Comparison of ENCODE assay signal across 8 cellular contexts in genomic region chr2:218659258-218659987, GRCh38. TPM values are rescaled to one million over a fixed set of nuclear protein-coding genes. Genes with fewer than 3 reads are reported as not detected.
DNase-seq lines count a peak whose midpoint lies in the region; ATAC-seq, FAIRE-seq and TF ChIP-seq lines count a peak whose summit lies in the region.

TSS of gene BCS1L (plus strand) at chr2:218659683. CDS start at chr2:218660988, 1,305 bp downstream.
TSS of gene ZNF142 (minus strand) at chr2:218659623. CDS start at chr2:218656429, 3,194 bp downstream.

- no peaks in the 10 kb centered on the region for H3K9me3 ChIP-seq in keratinocyte (ENCODE audit: control insufficient read depth, low read depth, low read length)

- H4K20me1 ChIP-seq in keratinocyte (ENCODE audit: control insufficient read depth, extremely low read depth, insufficient read depth, low read length) = peaks cover 2% of the 10 kb centered on the region

- peak within 1 kb of the TSS; percentile 81 for H3K9ac ChIP-seq in keratinocyte (ENCODE audit: control insufficient read depth, extremely low read depth, insufficient read depth, low read length)

- peak within 1 kb of the TSS; percentile 92 for H3K4me2 ChIP-seq in keratinocyte (ENCODE audit: control insufficient read depth, extremely low read depth, insufficient read depth, low read depth, low read length)

- H3K4me3 ChIP-seq in AG10803 (ENCODE audit: low read length) = peak within 1 kb of the TSS; percentile 89
- H3K4me3 ChIP-seq in keratinocyte (ENCODE audit: control insufficient read depth in 2 of 3, extremely low read depth in 1 of 3, insufficient read depth in 2 of 3, low read depth in 1 of 3, low read length in 3 of 3) = peak within 1 kb of the TSS; percentile 79 to 95 (median 93)

- FAIRE-seq in keratinocyte (lab: Jason Lieb, UNC) = peak; percentile 73

- no peaks in the 10 kb centered on the region for H3K27me3 ChIP-seq in keratinocyte (ENCODE audit: control insufficient read depth, extremely low read depth, insufficient read depth, low read length)

- peaks cover 36 to 38% of the 10 kb centered on the region in 2 experiments for H3K36me3 ChIP-seq in keratinocyte (ENCODE audit: control insufficient read depth in 2 of 2, extremely low read depth in 1 of 2, insufficient read depth in 2 of 2, low read length in 2 of 2)

- no peaks in the 10 kb centered on the region for H3K9me1 ChIP-seq in keratinocyte (ENCODE audit: control insufficient read depth, extremely low read depth, insufficient read depth, low read length)

- peak within 1 kb of the TSS; percentile 72 for H2AFZ ChIP-seq in keratinocyte (ENCODE audit: control insufficient read depth, low read length)

- peak; percentile 96 for ATAC-seq in GM19043 (IDR thresholded peaks at IDR 0.05; ENCODE audit: low read depth, unreplicated experiment)
- peak; percentile 76 for ATAC-seq in HG03378 (IDR thresholded peaks at IDR 0.05; ENCODE audit: unreplicated experiment)
- ATAC-seq in activated CD4-positive, CD25-positive, alpha-beta regulatory T cell treated with anti-CD3 and anti-CD28 coated beads, Interleukin-2, amount 50 U/mL, for 24 hours = peak; percentile 98

- no peak for TF ChIP-seq CTCF in AG10803 (conservative IDR thresholded peaks at IDR 0.05; ENCODE audit: low read length)
- TF ChIP-seq CTCF in keratinocyte (optimal IDR thresholded peaks at IDR 0.05 in 1 of 3, IDR thresholded peaks at IDR 0.05 in 1 of 3, conservative IDR thresholded peaks at IDR 0.05 in 1 of 3; ENCODE audit: extremely low read depth in 1 of 3, insufficient read depth in 2 of 3, low read length in 3 of 3) = no peak

- dilution Hi-C loops in keratinocyte (cut with MboI; ENCODE audit: extremely low pct_ligation_motif_present, low sequenced_read_pairs) = no loop called here

- H3K4me1 ChIP-seq in keratinocyte (ENCODE audit: control insufficient read depth, extremely low read depth, insufficient read depth, low read length) = peaks cover 11% of the 10 kb centered on the region

- DNase-seq in AG10803 (ENCODE audit: low read depth) = peak; percentile 72
- peak; percentile 86 for DNase-seq in NCI-H460 (ENCODE audit: extremely low read depth, low read depth)
- peak; percentile 70 to 90 for DNase-seq in cerebellar nuclear complex (lab: John Stamatoyannopoulos, UW)
- DNase-seq in keratinocyte (ENCODE audit: low read depth, low spot score) = no peak
- DNase-seq in stimulated activated CD4-positive, alpha-beta T cell treated with anti-CD3 and anti-CD28 coated beads, Interleukin-12 subunit alpha, Interleukin-12 subunit beta, amount 100 ng/mL, for 48 hours (ENCODE audit: low read depth in 2 of 3, low spot score in 1 of 3) = peak; percentile 92 to 94 (median 94)

- peaks cover 47% of the 10 kb centered on the region for H3K79me2 ChIP-seq in keratinocyte (ENCODE audit: control insufficient read depth, insufficient read depth, low read length)

- H3K27ac ChIP-seq in keratinocyte (ENCODE audit: control insufficient read depth, insufficient read depth, low read length) = peak within 1 kb of the TSS; percentile 66

RNA-seq across cellular contexts. Expression of gene BCS1L, which starts in this region (rescaled TPM):
- total RNA-seq in NCI-H460 (2014; rRNA removed; shearing (Covaris generic)) = 32.1 and 40.2 TPM in 2 replicates
- polyA plus RNA-seq in NCI-H460 (2014; cell fraction: nucleus; rRNA removed) = 89.0 and 113 TPM in 2 replicates
- 56.6 to 62.3 TPM (median 57.7 TPM) in 3 replicates for polyA plus RNA-seq in keratinocyte
- 27.3 TPM for polyA plus RNA-seq in keratinocyte (2011; ENCODE audit: low read depth)
- 33.0 and 38.4 TPM in 2 replicates for polyA plus RNA-seq in keratinocyte (2011; cell fraction: cytosol; rRNA removed)
- polyA plus RNA-seq in keratinocyte (2011; cell fraction: nucleus; rRNA removed) = 152 and 155 TPM in 2 replicates
- 45.5 and 50.2 TPM in 2 replicates for polyA plus RNA-seq in keratinocyte (2012; ENCODE audit: low replicate concordance)
- polyA minus RNA-seq in keratinocyte = 42.6 to 53.7 TPM (median 50.7 TPM) in 3 replicates
- 29.5 TPM for polyA minus RNA-seq in keratinocyte (2011; cell fraction: cytosol; rRNA and poly(A)+ RNA removed)
- 22.4 and 28.2 TPM in 2 replicates for polyA minus RNA-seq in keratinocyte (2011; cell fraction: nucleus; rRNA and poly(A)+ RNA removed)

RNA-seq across cellular contexts. Expression of gene ZNF142, which starts in this region (rescaled TPM):
- 15.7 and 17.5 TPM in 2 replicates for total RNA-seq in NCI-H460 (2014; rRNA removed; shearing (Covaris generic))
- 18.3 and 19.9 TPM in 2 replicates for polyA plus RNA-seq in NCI-H460 (2014; cell fraction: nucleus; rRNA removed)
- polyA plus RNA-seq in keratinocyte = 4.3 to 11.9 TPM (median 4.5 TPM) in 3 replicates
- 2.7 TPM for polyA plus RNA-seq in keratinocyte (2011; ENCODE audit: low read depth)
- polyA plus RNA-seq in keratinocyte (2011; cell fraction: cytosol; rRNA removed) = 6.9 and 7.2 TPM in 2 replicates
- polyA plus RNA-seq in keratinocyte (2011; cell fraction: nucleus; rRNA removed) = 23.4 and 32.2 TPM in 2 replicates
- polyA plus RNA-seq in keratinocyte (2012; ENCODE audit: low replicate concordance) = 6.4 and 14.0 TPM in 2 replicates
- polyA minus RNA-seq in keratinocyte = 16.0 to 91.1 TPM (median 17.7 TPM) in 3 replicates
- 8.6 TPM for polyA minus RNA-seq in keratinocyte (2011; cell fraction: cytosol; rRNA and poly(A)+ RNA removed)
- 22.8 and 29.6 TPM in 2 replicates for polyA minus RNA-seq in keratinocyte (2011; cell fraction: nucleus; rRNA and poly(A)+ RNA removed)
